In genomic region chr22:26689553-26690301, GRCh38 we compare ENCODE assay signal across 31 cellular contexts. TPM values are rescaled to one million over a fixed set of nuclear protein-coding genes. Genes with fewer than 3 reads are reported as not detected.
A peak's percentile ranks its signal among the peaks of the same experiment; 100 is the strongest.
DNase-seq lines count a peak whose midpoint lies in the region; ATAC-seq and TF ChIP-seq lines count a peak whose summit lies in the region.
"Had no signal": no experiment of that assay in that cellular context is flagged by ENCODE, and none has a peak within 500 bp of the region (broad histone marks: within the 10 kb centered on the region; RNA-seq: fewer than 3 reads in every experiment).

No MANE protein-coding gene starts in this region.

- POLR2A ChIA-PET in activated naive CD8-positive, alpha-beta T cell treated with anti-CD3 and anti-CD28 coated beads, Interleukin-2, amount 10 ng/mL, durations not matched to agents 7 days and 5 days (lab: Charles Lee) = interaction anchor here (2.0 kb wide), 1 partner anchor 17 kb away, joined by 5 read pairs; no protein-coding TSS in a partner anchor

- H3K27me3 Mint-ChIP-seq in activated naive CD8-positive, alpha-beta T cell treated with anti-CD3 and anti-CD28 coated beads, Interleukin-2, amount 10 ng/mL, durations not matched to agents 7 days and 5 days = no peaks in the 10 kb centered on the region
- H3K27me3 Mint-ChIP-seq in activated naive CD8-positive, alpha-beta T cell treated with anti-CD3 and anti-CD28 coated beads, Interleukin-2, amount 50 U/mL, for 24 hours = no peaks in the 10 kb centered on the region
- H3K27me3 Mint-ChIP-seq in T-helper 17 cell = no peaks in the 10 kb centered on the region
- H3K27me3 Mint-ChIP-seq: B cell had no signal

- peaks cover 13% of the 10 kb centered on the region for H3K36me3 Mint-ChIP-seq in activated naive CD8-positive, alpha-beta T cell treated with anti-CD3 and anti-CD28 coated beads, Interleukin-2, amount 10 ng/mL, durations not matched to agents 7 days and 5 days
- peaks cover 8% of the 10 kb centered on the region for H3K36me3 Mint-ChIP-seq in activated naive CD8-positive, alpha-beta T cell treated with anti-CD3 and anti-CD28 coated beads, Interleukin-2, amount 50 U/mL, for 24 hours (ENCODE audit: low read depth)
- H3K36me3 Mint-ChIP-seq in T-helper 17 cell (ENCODE audit: low read depth) = peaks cover 5% of the 10 kb centered on the region

- no peak overlapping the region for H3K4me3 ChIP-seq in fibroblast of pulmonary artery (replicated peaks; ENCODE audit: low read depth, low read length)
- H3K4me3 ChIP-seq: A549, colonic mucosa, esophagus squamous epithelium, GM12878, ovary, thoracic aorta, uterus had no signal

- peak overlapping the region; percentile 21 for H3K27ac Mint-ChIP-seq in activated naive CD8-positive, alpha-beta T cell treated with anti-CD3 and anti-CD28 coated beads, Interleukin-2, amount 10 ng/mL, durations not matched to agents 7 days and 5 days
- H3K27ac Mint-ChIP-seq in activated naive CD8-positive, alpha-beta T cell treated with anti-CD3 and anti-CD28 coated beads, Interleukin-2, amount 50 U/mL, for 24 hours = no peak overlapping the region
- peak overlapping the region; percentile 29 for H3K27ac Mint-ChIP-seq in T-helper 17 cell
- H3K27ac Mint-ChIP-seq: B cell; endodermal cell; T-helper 1 cell treated with Interleukin-12 subunit alpha and Interleukin-12 subunit beta and Interleukin-4 antibody, amounts not matched to agents 30 μg/mL and 1 μg/mL, for 36 hours had no signal

- DNase-seq in activated naive CD8-positive, alpha-beta T cell treated with anti-CD3 and anti-CD28 coated beads, Interleukin-2, amount 10 ng/mL, durations not matched to agents 7 days and 5 days = no peak
- no peak for DNase-seq in activated naive CD8-positive, alpha-beta T cell treated with anti-CD3 and anti-CD28 coated beads, Interleukin-2, amount 50 U/mL, for 24 hours
- no peak for DNase-seq in T-helper 17 cell
- peak; percentile 10 for DNase-seq in fibroblast of pulmonary artery (ENCODE audit: low read depth)
- peak; percentile 82 for DNase-seq in retina
- DNase-seq in NCI-H2196 treated with DMSO at 0.1 percent for 48 hours (lab: John Stamatoyannopoulos, UW; ENCODE audit: unreplicated experiment) = no peak
- DNase-seq in NCI-H187 (lab: John Stamatoyannopoulos, UW) = no peak
- DNase-seq: activated CD4-positive, alpha-beta T cell treated with anti-CD3 and anti-CD28 coated beads for 4 hours; activated naive CD4-positive, alpha-beta T cell treated with anti-CD3 and anti-CD28 coated beads, Interleukin-2, amount 50 U/mL, for 16 hours; activated T-cell treated with anti-CD3 and anti-CD28 coated beads, Interleukin-2, amount 50 U/mL, for 4 hours; Calu3; colonic mucosa; endodermal cell; esophagus squamous epithelium; GOT3; kidney glomerular epithelial cell; NCI-H1436; NCI-H510A treated with DMSO at 0.1 percent for 48 hours; NK-92 treated with Interleukin-12 subunit alpha and Interleukin-12 subunit beta, amount 100 ng/mL, for 24 hours; ovary; right cardiac atrium; stimulated activated CD4-positive, alpha-beta T cell treated with anti-CD3 and anti-CD28 coated beads, Interleukin-12 subunit alpha, Interleukin-12 subunit beta, amount 100 ng/mL, for 4 hours; stimulated activated CD4-positive, alpha-beta T cell treated with anti-CD3 and anti-CD28 coated beads, Interleukin-4, amount 100 ng/mL, for 24 hours; stimulated activated naive CD4-positive, alpha-beta T cell; uterus had no signal

- no peaks in the 10 kb centered on the region for H3K9me3 ChIP-seq in T-helper 17 cell (ENCODE audit: control insufficient read depth, low read length, poor library complexity, severe bottlenecking)
- H3K9me3 ChIP-seq: A549, colonic mucosa, ovary, thoracic aorta had no signal

- no peak for ATAC-seq in activated naive CD8-positive, alpha-beta T cell treated with anti-CD3 and anti-CD28 coated beads, Interleukin-2, amount 10 ng/mL, durations not matched to agents 7 days and 5 days (ENCODE audit: low read depth)
- no peak for ATAC-seq in activated naive CD8-positive, alpha-beta T cell treated with anti-CD3 and anti-CD28 coated beads, Interleukin-2, amount 50 U/mL, for 24 hours
- ATAC-seq in T-helper 17 cell = no peak
- ATAC-seq in HG03025 (IDR thresholded peaks at IDR 0.05; ENCODE audit: low FRiP score, unreplicated experiment) = no peak
- ATAC-seq: A549; activated T-cell treated with anti-CD3 and anti-CD28 coated beads, Interleukin-2, amount 50 U/mL, for 4 hours; GM12878 had no signal

- no peak overlapping the region for H3K4me3 Mint-ChIP-seq in activated naive CD8-positive, alpha-beta T cell treated with anti-CD3 and anti-CD28 coated beads, Interleukin-2, amount 10 ng/mL, durations not matched to agents 7 days and 5 days
- no peak overlapping the region for H3K4me3 Mint-ChIP-seq in activated naive CD8-positive, alpha-beta T cell treated with anti-CD3 and anti-CD28 coated beads, Interleukin-2, amount 50 U/mL, for 24 hours
- H3K4me3 Mint-ChIP-seq in T-helper 17 cell = no peak overlapping the region
- H3K4me3 Mint-ChIP-seq: activated T-cell treated with anti-CD3 and anti-CD28 coated beads, Interleukin-2, amount 50 U/mL, for 4 hours; B cell; endodermal cell; T-helper 1 cell treated with Interleukin-12 subunit alpha and Interleukin-12 subunit beta and Interleukin-4 antibody, amounts not matched to agents 30 μg/mL and 1 μg/mL, for 36 hours had no signal

- H3K4me1 Mint-ChIP-seq in activated naive CD8-positive, alpha-beta T cell treated with anti-CD3 and anti-CD28 coated beads, Interleukin-2, amount 10 ng/mL, durations not matched to agents 7 days and 5 days = peaks cover 18% of the 10 kb centered on the region
- H3K4me1 Mint-ChIP-seq in activated naive CD8-positive, alpha-beta T cell treated with anti-CD3 and anti-CD28 coated beads, Interleukin-2, amount 50 U/mL, for 24 hours = peaks cover 25% of the 10 kb centered on the region
- H3K4me1 Mint-ChIP-seq in T-helper 17 cell = peaks cover 40% of the 10 kb centered on the region

- no peak for TF ChIP-seq CTCF in fibroblast of pulmonary artery (IDR thresholded peaks at IDR 0.05; ENCODE audit: low read length, missing control alignments)

- peaks cover 3% of the 10 kb centered on the region for H3K9me3 Mint-ChIP-seq in activated naive CD8-positive, alpha-beta T cell treated with anti-CD3 and anti-CD28 coated beads, Interleukin-2, amount 10 ng/mL, durations not matched to agents 7 days and 5 days
- no peaks in the 10 kb centered on the region for H3K9me3 Mint-ChIP-seq in activated naive CD8-positive, alpha-beta T cell treated with anti-CD3 and anti-CD28 coated beads, Interleukin-2, amount 50 U/mL, for 24 hours
- H3K9me3 Mint-ChIP-seq: endodermal cell; T-helper 1 cell treated with Interleukin-12 subunit alpha and Interleukin-12 subunit beta and Interleukin-4 antibody, amounts not matched to agents 30 μg/mL and 1 μg/mL, for 36 hours had no signal

RNA-seq across cellular contexts. Expression of gene MIAT, which starts 32.3 kb away (rescaled TPM):
- 100 to 1,000 TPM; 190 to 229 TPM for total RNA-seq in activated naive CD8-positive, alpha-beta T cell treated with anti-CD3 and anti-CD28 coated beads, Interleukin-2, amount 10 ng/mL, durations not matched to agents 7 days and 5 days
- total RNA-seq in T-helper 17 cell = 100 to 1,000 TPM in 1 of 2 donors, 10 to 100 TPM in 1; 83.4 to 116 TPM

Comparison
In these comparisons a context has a peak if more than half of its experiments do, and no peak if none do; other contexts are left out.
1. DNase-seq: peak in fibroblast of pulmonary artery (single experiment) and retina (single experiment); none in activated naive CD8-positive, alpha-beta T cell treated with anti-CD3 and anti-CD28 coated beads, Interleukin-2, amount 10 ng/mL, durations not matched to agents 7 days and 5 days (single experiment), activated naive CD8-positive, alpha-beta T cell treated with anti-CD3 and anti-CD28 coated beads, Interleukin-2, amount 50 U/mL, for 24 hours (single experiment), T-helper 17 cell (0 of 3), NCI-H2196 treated with DMSO at 0.1 percent for 48 hours (single experiment) and NCI-H187 (0 of 2).